Comparison of ENCODE assay signal across 22 cellular contexts in the genomic region with DNA sequence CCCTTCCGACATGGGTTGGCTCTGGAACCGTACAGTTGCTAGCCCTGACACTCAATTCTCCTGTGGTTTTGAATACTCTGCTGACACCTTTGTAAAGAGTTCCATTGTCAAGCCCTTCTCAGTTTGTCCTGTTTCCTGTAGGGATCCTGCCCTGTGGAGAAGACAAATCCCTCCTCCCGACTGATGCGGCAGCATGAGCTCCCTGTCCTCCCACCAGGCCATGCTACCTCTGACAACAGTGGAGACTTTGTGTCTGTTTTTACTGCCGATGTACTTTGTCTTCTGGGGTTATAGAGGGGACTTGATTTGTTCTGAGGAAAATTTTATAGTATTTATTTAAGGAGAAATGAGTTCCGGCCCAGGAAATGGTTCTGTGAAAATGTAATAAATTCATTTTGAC. TPM values are rescaled to one million over a fixed set of nuclear protein-coding genes. Genes with fewer than 3 reads are reported as not detected.
"Had no signal": no experiment of that assay in that cellular context is flagged by ENCODE, and none has a peak within 500 bp of the region (broad histone marks: within the 10 kb centered on the region; RNA-seq: fewer than 3 reads in every experiment).

No MANE protein-coding gene starts in this region.

- H3K36me3 ChIP-seq: neural progenitor cell, pancreas, prostate gland, right lobe of liver, thoracic aorta had no signal

- DNase-seq: cerebellar nuclear complex; effector CD4-positive, alpha-beta T cell; endodermal cell; erythroblast; foreskin melanocyte; head of caudate nucleus; hippocampal formation; mammary epithelial cell; natural killer cell; nucleus accumbens; pancreas; right lobe of liver; stimulated activated CD4-positive, alpha-beta T cell treated with anti-CD3 and anti-CD28 coated beads, Interleukin-4, amount 100 ng/mL, for 1 hour; stimulated activated CD8-positive, alpha-beta memory T cell treated with anti-CD3 and anti-CD28 coated beads, Interleukin-4, amount 100 ng/mL, for 48 hours; stimulated activated naive CD8-positive, alpha-beta T cell treated with anti-CD3 and anti-CD28 coated beads, Interleukin-15, amount 100 ng/mL, for 72 hours; trophoblast cell had no signal

- H3K4me3 ChIP-seq: neural progenitor cell, pancreas, prostate gland, right lobe of liver, thoracic aorta had no signal

- H3K27me3 ChIP-seq: neural progenitor cell, pancreas, right lobe of liver had no signal

- H3K4me1 ChIP-seq: neural progenitor cell, pancreas, prostate gland, right lobe of liver had no signal

- H3K27ac ChIP-seq: neural progenitor cell, pancreas, prostate gland, right lobe of liver, thoracic aorta had no signal

- ATAC-seq: left lobe of liver, natural killer cell, pancreas, right lobe of liver had no signal

- H3K9ac ChIP-seq: neural progenitor cell had no signal

- H3K9me3 ChIP-seq: pancreas, prostate gland, right lobe of liver had no signal

RNA-seq across cellular contexts. Expression of gene PRLR, which starts 57.8 kb away (rescaled TPM):
- total RNA-seq: endothelial cell of umbilical vein, myocyte had no signal
